In genomic region chr9:100108572-100108971, GRCh38 we compare ENCODE assay signal across 1 cellular context.
TF ChIP-seq lines count a peak whose summit lies in the region.

No MANE protein-coding gene starts in this region.

TF ChIP-seq in GM12878, 131 proteins besides CTCF, POLR2A, EP300 and RAD21:
- no peak for TF ChIP-seq E2F8 (IDR thresholded peaks at IDR 0.05; ENCODE audit: low read depth, partially characterized antibody)
- no peak for TF ChIP-seq STAT3 (IDR thresholded peaks at IDR 0.05; ENCODE audit: low read depth, low read length)
- TF ChIP-seq MTA2 (IDR thresholded peaks at IDR 0.05; ENCODE audit: low read depth): no peak
- no peak for TF ChIP-seq BHLHE40 (IDR thresholded peaks at IDR 0.05; ENCODE audit: borderline replicate concordance in 1 of 2, low read depth in 2 of 2, low read length in 1 of 2)
- TF ChIP-seq ELK1 (IDR thresholded peaks at IDR 0.05; ENCODE audit: low read depth, low read length): no peak
